22 cellular contexts compared by ENCODE assay signal in the genomic region with DNA sequence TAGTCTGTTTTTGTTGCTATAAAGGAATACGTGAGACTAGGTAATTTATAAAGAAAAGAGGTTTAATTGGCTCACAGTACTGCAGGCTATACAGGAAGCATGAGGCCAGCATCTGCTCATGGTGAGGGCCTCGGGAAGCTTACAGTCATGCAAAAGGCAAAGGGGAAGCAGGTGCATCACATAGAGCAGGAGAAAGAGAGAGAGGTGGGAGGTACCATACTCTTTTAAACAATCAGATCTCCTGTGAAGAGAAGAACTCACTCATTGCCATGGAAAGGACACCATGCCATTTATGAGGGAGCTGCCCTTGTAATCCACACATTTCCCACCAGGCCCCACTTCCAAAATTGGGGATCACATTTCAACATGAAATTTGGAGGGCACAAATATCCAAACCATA.
"Had no signal": no experiment of that assay in that cellular context is flagged by ENCODE, and none has a peak within 500 bp of the region (broad histone marks: within the 10 kb centered on the region; RNA-seq: fewer than 3 reads in every experiment).

No MANE protein-coding gene starts in this region.

- H3K36me3 ChIP-seq: esophagus muscularis mucosa, gastroesophageal sphincter, heart left ventricle, neutrophil, pancreas, right lobe of liver, stomach, thyroid gland had no signal

- H3K4me1 ChIP-seq: foreskin keratinocyte, right lobe of liver had no signal

- FAIRE-seq: endothelial cell of umbilical vein, kidney, pancreas, small intestine had no signal

- H3K27me3 ChIP-seq: esophagus muscularis mucosa, foreskin keratinocyte, gastroesophageal sphincter, heart left ventricle, hepatocyte, neutrophil, pancreas, right lobe of liver, stomach, thyroid gland had no signal

- H2AFZ ChIP-seq: hepatocyte had no signal

- DNase-seq: dermis blood vessel endothelial cell; effector memory CD4-positive, alpha-beta T cell; foreskin keratinocyte; heart left ventricle; kidney; natural killer cell; pancreas; right lobe of liver; small intestine; stimulated activated CD4-positive, alpha-beta T cell treated with anti-CD3 and anti-CD28 coated beads, Interleukin-15, amount 100 ng/mL, for 24 hours; stimulated activated CD4-positive, alpha-beta T cell treated with anti-CD3 and anti-CD28 coated beads, Interleukin-4, amount 100 ng/mL, for 1 hour; stimulated activated CD8-positive, alpha-beta memory T cell treated with anti-CD3 and anti-CD28 coated beads, Interleukin-4, amount 100 ng/mL, for 48 hours; stimulated activated naive CD4-positive, alpha-beta T cell treated with Interleukin-2 at 50 U/mL for 16 hours; stomach; thyroid gland had no signal

- H3K4me2 ChIP-seq: hepatocyte had no signal

- H3K27ac ChIP-seq: coronary artery, esophagus muscularis mucosa, foreskin keratinocyte, gastroesophageal sphincter, heart left ventricle, hepatocyte, neutrophil, pancreas, right lobe of liver, stomach, thyroid gland had no signal

- H3K9me3 ChIP-seq: esophagus muscularis mucosa, gastroesophageal sphincter, neutrophil, pancreas, right lobe of liver, stomach, thyroid gland had no signal

- H3K4me3 ChIP-seq: coronary artery, esophagus muscularis mucosa, gastroesophageal sphincter, heart left ventricle, hepatocyte, lung, pancreas, right lobe of liver, stomach, thyroid gland had no signal
